In the genomic region with DNA sequence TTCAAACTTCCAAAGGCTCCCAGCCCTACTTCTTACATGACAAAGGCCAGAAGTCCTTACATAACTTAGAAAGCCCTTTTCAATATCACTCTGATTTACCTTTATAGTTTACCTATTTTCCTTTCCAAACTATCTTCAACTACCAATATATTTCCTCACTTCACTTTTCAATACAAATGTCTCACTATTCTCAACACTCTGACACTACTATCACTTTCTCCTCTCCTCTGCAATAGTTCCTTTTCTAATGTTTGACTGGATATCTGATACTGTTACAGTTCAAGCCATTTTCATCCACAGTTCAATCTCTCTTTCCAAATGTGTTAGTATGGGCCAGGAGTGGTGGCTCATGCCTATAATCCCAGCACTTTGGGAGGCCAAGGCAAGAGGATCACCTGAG, we compare ENCODE assay signal across 1 cellular context.
TF ChIP-seq lines count a peak whose summit lies in the region.

No MANE protein-coding gene starts in this region.

TF ChIP-seq in GM23338, 12 proteins besides CTCF, POLR2A, EP300 and RAD21:
- no peak for TF ChIP-seq ZNF114 (CRISPR knock-in tag; IDR thresholded peaks at IDR 0.05)
